Comparison of ENCODE assay signal across 29 cellular contexts in the genomic region with DNA sequence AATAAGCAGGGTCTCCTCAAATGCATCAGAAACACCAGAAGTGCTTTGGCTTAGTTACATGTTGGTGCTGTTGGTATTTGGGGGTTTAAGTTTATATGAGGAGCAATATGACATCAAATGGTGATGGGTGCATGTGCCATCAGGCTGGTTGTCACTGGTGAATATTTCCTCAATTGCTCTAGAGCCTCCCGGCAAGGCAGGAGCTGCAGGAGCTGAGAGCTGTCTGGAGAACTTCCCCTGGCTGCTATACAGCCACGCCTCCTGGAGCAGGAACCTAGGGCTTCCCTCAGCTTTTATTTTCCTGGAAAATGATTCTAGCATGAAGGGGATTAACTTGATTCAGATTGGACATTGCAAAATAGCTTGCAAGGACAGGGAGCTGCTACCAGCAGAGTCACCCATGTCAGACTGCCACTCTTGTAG. TPM values are rescaled to one million over a fixed set of nuclear protein-coding genes. Genes with fewer than 3 reads are reported as not detected.
A peak's percentile ranks its signal among the peaks of the same experiment; 100 is the strongest.
DNase-seq lines count a peak whose midpoint lies in the region; ATAC-seq and TF ChIP-seq lines count a peak whose summit lies in the region.
"Had no signal": no experiment of that assay in that cellular context is flagged by ENCODE, and none has a peak within 500 bp of the region (broad histone marks: within the 10 kb centered on the region; RNA-seq: fewer than 3 reads in every experiment).

No MANE protein-coding gene starts in this region.

- POLR2A ChIA-PET in WTC11 (lab: Charles Lee) = no interaction called here

- H3K9me3 ChIP-seq in OCI-LY1 (ENCODE audit: low read length) = no peaks in the 10 kb centered on the region
- no peaks in the 10 kb centered on the region for H3K9me3 ChIP-seq in breast epithelium
- H3K9me3 ChIP-seq in right atrium auricular region = no peaks in the 10 kb centered on the region
- H3K9me3 ChIP-seq: heart left ventricle, pancreas, thoracic aorta had no signal

- no peaks in the 10 kb centered on the region for H3K79me2 ChIP-seq in OCI-LY1 (ENCODE audit: insufficient read depth, low read length)

- no peak overlapping the region for H3K27ac Mint-ChIP-seq in WTC11
- H3K27ac Mint-ChIP-seq: activated CD8-positive, alpha-beta T cell treated with anti-CD3 and anti-CD28 coated beads for 36 hours; activated naive CD8-positive, alpha-beta T cell; activated T-helper 2 cell treated with anti-CD3 and anti-CD28 coated beads, Interferon-gamma antibody, Interleukin-2, Interleukin-4, amounts not matched to agents 10 μg/mL and 5 μg/mL and 100 μg/mL, durations not matched to agents 14 hours and 24 hours and 36 hours; CD4-positive, alpha-beta T cell had no signal

- peaks cover 63% of the 10 kb centered on the region for H3K27me3 Mint-ChIP-seq in WTC11 (ENCODE audit: low read depth)
- H3K27me3 Mint-ChIP-seq: activated CD8-positive, alpha-beta T cell treated with anti-CD3 and anti-CD28 coated beads for 36 hours; activated naive CD8-positive, alpha-beta T cell; CD4-positive, alpha-beta T cell had no signal

- H3K4me1 ChIP-seq in OCI-LY1 (ENCODE audit: insufficient read depth, low read length, severe bottlenecking) (peaks cover 85% of the 10 kb centered on the region), breast epithelium (no peaks in the 10 kb centered on the region), right atrium auricular region (no peaks in the 10 kb centered on the region)
- H3K4me1 ChIP-seq: foreskin keratinocyte, pancreas had no signal

- H3K4me3 ChIP-seq in OCI-LY1 (ENCODE audit: low read depth, low read length, poor library complexity, severe bottlenecking) = no peak overlapping the region
- no peak overlapping the region for H3K4me3 ChIP-seq in breast epithelium
- no peak overlapping the region for H3K4me3 ChIP-seq in right atrium auricular region
- H3K4me3 ChIP-seq: cardiac muscle cell, heart left ventricle, pancreas, thoracic aorta had no signal

- DNase-seq in amniotic epithelial cell (ENCODE audit: low read depth) (peak; percentile 4), sciatic nerve (ENCODE audit: low spot score) (no peak), breast epithelium (ENCODE audit: low spot score in 2 of 2) (no peak), WTC11 (ENCODE audit: low spot score) (no peak), right atrium auricular region (ENCODE audit: low spot score) (no peak)
- DNase-seq: activated CD8-positive, alpha-beta T cell treated with anti-CD3 and anti-CD28 coated beads for 36 hours; CD4-positive, alpha-beta T cell; cortex of kidney; EL; foreskin keratinocyte; heart left ventricle; NCI-H1417 treated with DMSO at 0.1 percent for 48 hours; NCI-H2081 treated with DMSO at 0.1 percent for 48 hours; NCI-H748 treated with DMSO at 0.1 percent for 48 hours; OCI-M1; pancreas; stimulated activated CD4-positive, alpha-beta T cell treated with anti-CD3 and anti-CD28 coated beads, Interleukin-4, amount 100 ng/mL, for 24 hours; stimulated activated naive CD4-positive, alpha-beta T cell; T1000 had no signal

- peaks cover 6% of the 10 kb centered on the region; the same call in 1 of the 2 replicates for H3K9me3 Mint-ChIP-seq in WTC11
- H3K9me3 Mint-ChIP-seq: activated CD8-positive, alpha-beta T cell treated with anti-CD3 and anti-CD28 coated beads for 36 hours; activated T-helper 2 cell treated with anti-CD3 and anti-CD28 coated beads, Interferon-gamma antibody, Interleukin-2, Interleukin-4, amounts not matched to agents 10 μg/mL and 5 μg/mL and 100 μg/mL, durations not matched to agents 14 hours and 24 hours and 36 hours; CD4-positive, alpha-beta T cell had no signal

- no peaks in the 10 kb centered on the region for H4K20me1 ChIP-seq in OCI-LY1 (ENCODE audit: insufficient read depth, low read length)

- ATAC-seq in sciatic nerve (peak; percentile 64), WTC11 (no peak)
- ATAC-seq: activated CD4-positive, CD25-positive, alpha-beta regulatory T cell treated with anti-CD3 and anti-CD28 coated beads, Interleukin-2, amount 50 U/mL, for 24 hours; activated CD8-positive, alpha-beta T cell treated with anti-CD3 and anti-CD28 coated beads for 36 hours; pancreas; right cardiac atrium had no signal

- no peaks in the 10 kb centered on the region for H3K9me2 ChIP-seq in OCI-LY1 (ENCODE audit: low read depth, low read length)

- CTCF ChIA-PET in WTC11 (lab: Charles Lee) = interaction anchor here (1.0 to 3.2 kb wide), 9 partner anchors 19 to 133 kb away, joined by 3 to 25 read pairs (median 6); no protein-coding TSS in a partner anchor

- H3K27ac ChIP-seq in OCI-LY1 (ENCODE audit: low read depth, low read length, poor library complexity, severe bottlenecking) (peak overlapping the region; percentile 98), breast epithelium (no peak overlapping the region), right atrium auricular region (no peak overlapping the region)
- H3K27ac ChIP-seq: cardiac muscle cell, foreskin keratinocyte, heart left ventricle, pancreas, thoracic aorta had no signal

- peak overlapping the region; percentile 73 for H3K9ac ChIP-seq in OCI-LY1 (ENCODE audit: low read length)

- peaks cover 17% of the 10 kb centered on the region; the same call in 1 of the 2 replicates for H3K36me3 ChIP-seq in OCI-LY1 (ENCODE audit: insufficient read depth, low read length)
- H3K36me3 ChIP-seq in breast epithelium = no peaks in the 10 kb centered on the region
- no peaks in the 10 kb centered on the region for H3K36me3 ChIP-seq in right atrium auricular region
- H3K36me3 ChIP-seq: cardiac muscle cell, heart left ventricle, pancreas, thoracic aorta had no signal

- H3K4me2 ChIP-seq in OCI-LY1 (ENCODE audit: low read length) = peak overlapping the region; percentile 67

- H3K27me3 ChIP-seq in OCI-LY1 (ENCODE audit: insufficient read depth, low read length) (no peaks in the 10 kb centered on the region), breast epithelium (peaks cover 0 to 6% of the 10 kb centered on the region in 2 donors), right atrium auricular region (no peaks in the 10 kb centered on the region)
- H3K27me3 ChIP-seq: cardiac muscle cell, pancreas had no signal

- no peak for TF ChIP-seq CTCF in OCI-LY1 (IDR thresholded peaks at IDR 0.05; ENCODE audit: low read length)
- TF ChIP-seq CTCF in breast epithelium (IDR thresholded peaks at IDR 0.05) = no peak
- no peak for TF ChIP-seq CTCF in WTC11 (IDR thresholded peaks at IDR 0.05)
- TF ChIP-seq CTCF in right atrium auricular region (IDR thresholded peaks at IDR 0.05) = no peak

- TF ChIP-seq POLR2A in GM18951 (IDR thresholded peaks at IDR 0.05; ENCODE audit: extremely low read depth, insufficient read depth, insufficient read length) (peak; percentile 31), breast epithelium (IDR thresholded peaks at IDR 0.05) (no peak)

- no peaks in the 10 kb centered on the region for H3K36me3 Mint-ChIP-seq in WTC11
- H3K36me3 Mint-ChIP-seq: activated naive CD8-positive, alpha-beta T cell had no signal

- no peak overlapping the region for H2AFZ ChIP-seq in OCI-LY1 (ENCODE audit: low read length)

- in situ Hi-C loops in GM18951 (cut with MboI; ENCODE audit: low sequenced_read_pairs, unreplicated experiment) = no loop called here

- intact Hi-C loops in sciatic nerve (cut with DNase I) = no loop called here
- intact Hi-C loops in breast epithelium (cut with DNase I; ENCODE audit: low total_unique reads) = no loop called here

- H3F3A ChIP-seq in OCI-LY1 (ENCODE audit: insufficient read depth, low read length) = 0 out of 2 replicates have a peak, but pooled peaks cover 6% of the 10 kb centered on the region

- no peak overlapping the region for H3K4me3 Mint-ChIP-seq in WTC11
- H3K4me3 Mint-ChIP-seq: activated CD8-positive, alpha-beta T cell treated with anti-CD3 and anti-CD28 coated beads for 36 hours; activated naive CD8-positive, alpha-beta T cell; CD4-positive, alpha-beta T cell had no signal

- H3K4me1 Mint-ChIP-seq in WTC11 = no peaks in the 10 kb centered on the region

TF ChIP-seq in WTC11, 78 proteins besides CTCF, POLR2A, EP300 and RAD21 (continues in another document):
- TF ChIP-seq CBFB (CRISPR knock-in tag; IDR thresholded peaks at IDR 0.05; ENCODE audit: low read depth) = no peak
- no peak for TF ChIP-seq MYBL2 (CRISPR knock-in tag; IDR thresholded peaks at IDR 0.05)
- TF ChIP-seq ZNF121 (CRISPR knock-in tag; IDR thresholded peaks at IDR 0.05) = no peak
- TF ChIP-seq JAZF1 (CRISPR knock-in tag; IDR thresholded peaks at IDR 0.05) = no peak
- no peak for TF ChIP-seq FOXP1 (CRISPR knock-in tag; IDR thresholded peaks at IDR 0.05; ENCODE audit: borderline replicate concordance)
- TF ChIP-seq, protein P1, sequence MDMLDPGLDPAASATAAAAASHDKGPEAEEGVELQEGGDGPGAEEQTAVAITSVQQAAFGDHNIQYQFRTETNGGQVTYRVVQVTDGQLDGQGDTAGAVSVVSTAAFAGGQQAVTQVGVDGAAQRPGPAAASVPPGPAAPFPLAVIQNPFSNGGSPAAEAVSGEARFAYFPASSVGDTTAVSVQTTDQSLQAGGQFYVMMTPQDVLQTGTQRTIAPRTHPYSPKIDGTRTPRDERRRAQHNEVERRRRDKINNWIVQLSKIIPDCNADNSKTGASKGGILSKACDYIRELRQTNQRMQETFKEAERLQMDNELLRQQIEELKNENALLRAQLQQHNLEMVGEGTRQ (CRISPR knock-in tag; IDR thresholded peaks at IDR 0.05) = no peak
- no peak for TF ChIP-seq NR1H2 (CRISPR knock-in tag; IDR thresholded peaks at IDR 0.05)
- TF ChIP-seq JUN (CRISPR knock-in tag; IDR thresholded peaks at IDR 0.05) = no peak
- TF ChIP-seq, protein P2, sequence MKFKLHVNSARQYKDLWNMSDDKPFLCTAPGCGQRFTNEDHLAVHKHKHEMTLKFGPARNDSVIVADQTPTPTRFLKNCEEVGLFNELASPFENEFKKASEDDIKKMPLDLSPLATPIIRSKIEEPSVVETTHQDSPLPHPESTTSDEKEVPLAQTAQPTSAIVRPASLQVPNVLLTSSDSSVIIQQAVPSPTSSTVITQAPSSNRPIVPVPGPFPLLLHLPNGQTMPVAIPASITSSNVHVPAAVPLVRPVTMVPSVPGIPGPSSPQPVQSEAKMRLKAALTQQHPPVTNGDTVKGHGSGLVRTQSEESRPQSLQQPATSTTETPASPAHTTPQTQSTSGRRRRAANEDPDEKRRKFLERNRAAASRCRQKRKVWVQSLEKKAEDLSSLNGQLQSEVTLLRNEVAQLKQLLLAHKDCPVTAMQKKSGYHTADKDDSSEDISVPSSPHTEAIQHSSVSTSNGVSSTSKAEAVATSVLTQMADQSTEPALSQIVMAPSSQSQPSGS (CRISPR knock-in tag; IDR thresholded peaks at IDR 0.05; ENCODE audit: borderline replicate concordance, low read depth) = no peak

RNA-seq across cellular contexts. Expression of a gene that starts 15.8 kb away (rescaled TPM):
- total RNA-seq in sciatic nerve (0.62 TPM), breast epithelium (10 to 100 TPM in 2 of 3 donors, not detected in 1; 11.1 to 41.3 TPM), WTC11 (2021) (not detected in 3 replicates), right atrium auricular region (1 to 10 TPM in 1 of 2 donors, under 1 TPM in 1; 0.59 to 1.4 TPM)
- total RNA-seq: activated CD8-positive, alpha-beta T cell treated with anti-CD3 and anti-CD28 coated beads for 36 hours; activated T-helper 2 cell treated with anti-CD3 and anti-CD28 coated beads, Interferon-gamma antibody, Interleukin-2, Interleukin-4, amounts not matched to agents 10 μg/mL and 5 μg/mL and 100 μg/mL, durations not matched to agents 14 hours and 24 hours and 36 hours; cardiac muscle cell; CD4-positive, alpha-beta T cell; foreskin keratinocyte; H4; lung microvascular endothelial cell had no signal
